Comparison of ENCODE assay signal across 8 cellular contexts in the genomic region with DNA sequence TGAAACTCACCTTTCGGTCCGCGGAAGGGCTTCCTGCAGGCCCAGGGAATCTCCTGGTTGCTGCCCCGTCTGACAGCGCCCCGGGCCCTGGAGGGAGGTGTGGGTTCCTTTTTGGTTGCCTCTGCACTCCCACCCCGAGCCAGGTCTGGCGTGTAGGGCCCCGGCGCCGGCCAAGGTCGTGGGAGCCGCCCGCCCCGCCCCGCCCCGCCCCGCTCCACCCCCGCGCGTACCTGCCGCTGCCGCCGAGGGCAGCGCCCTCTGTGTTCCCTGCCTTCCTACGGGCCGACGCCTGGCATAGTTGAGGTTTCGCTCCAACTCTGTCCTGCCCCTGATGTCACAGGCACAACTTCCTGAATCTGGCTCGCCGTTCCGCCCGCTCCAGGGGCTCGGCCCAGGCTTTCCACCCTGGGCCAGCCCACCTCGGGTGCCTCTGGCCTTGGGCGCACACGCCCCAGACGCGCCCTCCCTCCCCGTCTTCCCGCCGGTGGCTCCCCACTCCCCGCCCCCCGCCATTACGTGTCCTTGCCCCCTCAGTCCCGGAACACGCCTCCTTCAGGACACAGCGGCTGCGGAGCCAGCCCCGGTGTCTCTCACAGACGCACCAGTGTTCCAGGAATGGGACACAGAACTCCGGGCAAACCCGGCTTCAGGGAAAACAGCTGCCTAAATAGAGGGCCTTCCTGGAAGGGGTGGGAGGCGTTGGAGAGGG. TPM values are rescaled to one million over a fixed set of nuclear protein-coding genes. Genes with fewer than 3 reads are reported as not detected.
DNase-seq lines count a peak whose midpoint lies in the region; ATAC-seq and TF ChIP-seq lines count a peak whose summit lies in the region.

A gene (minus strand): TSS at position 147 of the 709 bp plus-strand sequence. CDS start 31,763 bp downstream, outside the sequence.

- peak within 1 kb of the TSS; percentile 88 to 95 for H3K27ac Mint-ChIP-seq in T-cell

- H3K27ac ChIP-seq in ascending aorta: peak within 1 kb of the TSS; percentile 76 to 80

- in situ Hi-C loops in KBM-7 (cut with MboI; ENCODE audit: low pct_unique_long_range_greater_than_20kb, low sequenced_read_pairs): no loop called here

- no peaks in the 10 kb centered on the region for H3K36me3 ChIP-seq in ascending aorta
- no peaks in the 10 kb centered on the region for H3K36me3 ChIP-seq in skeletal muscle satellite cell (ENCODE audit: insufficient read depth, low read length)

- no peaks in the 10 kb centered on the region for H3K27me3 Mint-ChIP-seq in T-cell

- peak within 1 kb of the TSS; percentile 86 to 98 (median 96) for H3K4me3 Mint-ChIP-seq in T-cell

- H3K4me1 ChIP-seq in ascending aorta (peaks cover 3 to 13% of the 10 kb centered on the region in 2 donors), skeletal muscle satellite cell (ENCODE audit: control insufficient read depth, insufficient read depth, low read length) (peaks cover 13% of the 10 kb centered on the region)

- CTCF ChIA-PET in T-cell (lab: Charles Lee): interaction anchor here (0.6 to 2.2 kb wide), 9 partner anchors 10 to 194 kb away, joined by 3 to 19 read pairs (median 4); no protein-coding TSS in a partner anchor

- POLR2A ChIA-PET in T-cell (lab: Charles Lee): interaction anchor here in 1 of 2 donors (0.9 to 1.2 kb wide), 2 partner anchors 16 to 18 kb away, joined by 3 to 4 read pairs; no protein-coding TSS in a partner anchor

- peaks cover 51 to 66% (median 56%) of the 10 kb centered on the region in 3 donors for H3K4me1 Mint-ChIP-seq in T-cell

- TF ChIP-seq CTCF in ascending aorta (IDR thresholded peaks at IDR 0.05): peak in 2 of 3 experiments; percentile 17 to 30

- H3K9ac ChIP-seq in skeletal muscle satellite cell (ENCODE audit: low read depth, low read length): peak within 1 kb of the TSS; percentile 20

- intact Hi-C loops in ascending aorta (cut with DNase I): loop anchor here (2.0 to 10.0 kb wide), 4 partner anchors 1014 to 1462 kb away; a partner anchor contains a TSS

- H3K9me3 Mint-ChIP-seq in T-cell: no peaks in the 10 kb centered on the region

- DNase-seq in Daoy (ENCODE audit: low read depth) (peak; percentile 86), KBM-7 (peak; percentile 83), T-cell (peak in 31 of 34 experiments; percentile 8 to 55 (median 33)), ascending aorta (ENCODE audit: low spot score in 2 of 2) (peak; percentile 37 to 91), NCI-H446 (lab: John Stamatoyannopoulos, UW) (no peak)

- H3K9me3 ChIP-seq in ascending aorta: no peaks in the 10 kb centered on the region
- H3K9me3 ChIP-seq in skeletal muscle satellite cell (replicated peaks; ENCODE audit: low read length): no peaks in the 10 kb centered on the region

- H3K27me3 ChIP-seq in ascending aorta (no peaks in the 10 kb centered on the region), skeletal muscle satellite cell (ENCODE audit: control insufficient read depth, insufficient read depth, low read length) (peaks cover 48% of the 10 kb centered on the region)

- peak; percentile 44 for ATAC-seq in GM21526 (IDR thresholded peaks at IDR 0.05; ENCODE audit: low FRiP score, unreplicated experiment)
- peak; percentile 61 to 71 (median 66) for ATAC-seq in T-cell (replicated peaks in 1 of 4)

- H3K4me3 ChIP-seq in ascending aorta: peak within 1 kb of the TSS; percentile 58 to 77
- peak within 1 kb of the TSS; percentile 72 for H3K4me3 ChIP-seq in iPS-11a (ENCODE audit: low read depth, low read length)
- H3K4me3 ChIP-seq in skeletal muscle satellite cell (ENCODE audit: low read length): peak within 1 kb of the TSS; percentile 68

- peaks cover 18% of the 10 kb centered on the region for H3K36me3 Mint-ChIP-seq in T-cell

- H3K4me2 ChIP-seq in skeletal muscle satellite cell (ENCODE audit: low read length): peak within 1 kb of the TSS; percentile 87

RNA-seq across cellular contexts. Expression of the gene that starts here (rescaled TPM):
- 4.7 TPM in 2 replicates for total RNA-seq in Daoy (2014; rRNA removed; shearing (Covaris generic))
- total RNA-seq in T-cell: 10 to 100 TPM; 33.0 to 60.0 (median 50.5) TPM
- 36.7 TPM for total RNA-seq in ascending aorta
- total RNA-seq in skeletal muscle satellite cell (2012; rRNA removed): under 0.01 and 0.22 TPM in 2 replicates

Comparison
In these comparisons a context has a peak if more than half of its experiments do, and no peak if none do; other contexts are left out.
1. DNase-seq: peak in Daoy (single experiment), KBM-7 (single experiment), T-cell (31 of 34) and ascending aorta (2 of 2); none in NCI-H446 (0 of 2).
2. Peak in every context shown above with its lines, with median percentiles within 50 percentile points of each other: H3K4me3 ChIP-seq.